Comparison of ENCODE assay signal across 27 cellular contexts in the genomic region with DNA sequence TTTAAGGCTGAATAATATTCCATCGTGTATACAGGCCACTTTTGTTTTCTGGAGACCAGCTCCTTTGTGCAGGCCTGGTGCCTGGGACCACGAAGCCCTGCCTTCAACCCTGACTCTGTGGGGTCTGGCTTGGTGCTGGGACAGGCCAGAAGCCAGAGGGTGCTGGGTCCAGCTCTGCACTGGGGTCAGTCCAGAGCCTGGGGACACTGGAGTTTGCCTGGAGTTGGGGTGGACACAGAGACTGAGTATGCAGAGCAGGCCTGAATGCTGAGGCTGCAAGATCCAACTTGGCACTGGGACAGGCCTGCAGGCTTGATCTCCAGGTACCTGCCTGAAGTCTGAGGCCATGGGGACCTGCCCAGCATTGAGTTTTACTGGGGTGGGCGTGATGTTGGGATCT.
A peak's percentile ranks its signal among the peaks of the same experiment; 100 is the strongest.
DNase-seq lines count a peak whose midpoint lies in the region; ATAC-seq, FAIRE-seq and TF ChIP-seq lines count a peak whose summit lies in the region.
"Had no signal": no experiment of that assay in that cellular context is flagged by ENCODE, and none has a peak within 500 bp of the region (broad histone marks: within the 10 kb centered on the region; RNA-seq: fewer than 3 reads in every experiment).

No MANE protein-coding gene starts in this region.

- H3K27me3 Mint-ChIP-seq in stimulated activated naive CD8-positive, alpha-beta T cell treated with anti-CD3 and anti-CD28 coated beads, Interleukin-15, amount 100 ng/mL, for 72 hours: no peaks in the 10 kb centered on the region
- H3K27me3 Mint-ChIP-seq in stimulated activated memory B cell treated with anti-CD40 and anti-IgM and Interleukin-4, amounts not matched to agents 10 μg/mL and 1 μg/mL and 100 μg/mL, for 72 hours: no peaks in the 10 kb centered on the region
- H3K27me3 Mint-ChIP-seq: CD4-positive, alpha-beta T cell had no signal

- H3K36me3 ChIP-seq in effector memory CD4-positive, alpha-beta T cell (ENCODE audit: control insufficient read depth, insufficient read depth, low read length): no peaks in the 10 kb centered on the region
- H3K36me3 ChIP-seq: BE2C; BLaER1 treated with 17β-estradiol and CSF1 and Interleukin-3, amounts not matched to agents 10 nM and 100 nM; HAP-1 had no signal

- no peak for DNase-seq in stimulated activated naive CD8-positive, alpha-beta T cell treated with anti-CD3 and anti-CD28 coated beads, Interleukin-15, amount 100 ng/mL, for 72 hours
- no peak for DNase-seq in stimulated activated naive CD8-positive, alpha-beta T cell treated with anti-CD3 and anti-CD28 coated beads, Interleukin-15, Interleukin-2, amounts not matched to agents 100 U/mL and 50 U/mL, for 24 hours
- DNase-seq in islet precursor cell (peak; percentile 39), urothelium cell line (ENCODE audit: low spot score) (peak; percentile 0), iPS-NIHi11 (ENCODE audit: low spot score) (no peak)
- no peak for DNase-seq in effector memory CD4-positive, alpha-beta T cell
- DNase-seq: 8988T; ACHN; AML-193; BE2C; CD4-positive, alpha-beta T cell; CD8-positive, alpha-beta memory T cell; DMS 273 treated with DMSO at 0.1 percent for 48 hours; DMS79; EL; GDM1; HFFc6 had no signal

- H3K9me3 Mint-ChIP-seq in stimulated activated naive CD8-positive, alpha-beta T cell treated with anti-CD3 and anti-CD28 coated beads, Interleukin-15, amount 100 ng/mL, for 72 hours: peaks cover 8 to 10% of the 10 kb centered on the region in 2 donors
- peaks cover 6% of the 10 kb centered on the region for H3K9me3 Mint-ChIP-seq in stimulated activated memory B cell treated with anti-CD40 and anti-IgM and Interleukin-4, amounts not matched to agents 10 μg/mL and 1 μg/mL and 100 μg/mL, for 72 hours

- no peak for FAIRE-seq in urothelium cell line (lab: Jason Lieb, UNC)
- FAIRE-seq: A549, D721Med, GM12878, H54 had no signal

- no peak overlapping the region for H3K27ac ChIP-seq in effector memory CD4-positive, alpha-beta T cell (ENCODE audit: insufficient read depth, low read length, poor library complexity, severe bottlenecking)
- H3K27ac ChIP-seq: A549; BLaER1 treated with 17β-estradiol and CSF1 and Interleukin-3, amounts not matched to agents 10 nM and 100 nM had no signal

- H3K4me1 ChIP-seq in effector memory CD4-positive, alpha-beta T cell (ENCODE audit: control insufficient read depth, insufficient read depth, low read length, poor library complexity, severe bottlenecking): no peaks in the 10 kb centered on the region
- H3K4me1 ChIP-seq: A549; BE2C; BLaER1 treated with 17β-estradiol and CSF1 and Interleukin-3, amounts not matched to agents 10 nM and 100 nM; HAP-1 had no signal

- no peaks in the 10 kb centered on the region for H3K9me3 ChIP-seq in effector memory CD4-positive, alpha-beta T cell (ENCODE audit: control insufficient read depth, low read length)
- H3K9me3 ChIP-seq: A549; BE2C; BLaER1 treated with 17β-estradiol and CSF1 and Interleukin-3, amounts not matched to agents 10 nM and 100 nM; HAP-1 had no signal

- no peaks in the 10 kb centered on the region for H3K4me1 Mint-ChIP-seq in stimulated activated naive CD8-positive, alpha-beta T cell treated with anti-CD3 and anti-CD28 coated beads, Interleukin-15, amount 100 ng/mL, for 72 hours
- no peaks in the 10 kb centered on the region for H3K4me1 Mint-ChIP-seq in stimulated activated memory B cell treated with anti-CD40 and anti-IgM and Interleukin-4, amounts not matched to agents 10 μg/mL and 1 μg/mL and 100 μg/mL, for 72 hours
- H3K4me1 Mint-ChIP-seq: CD14-positive monocyte; CD8-positive, alpha-beta memory T cell; GM23338 had no signal

- H3K4me3 ChIP-seq in effector memory CD4-positive, alpha-beta T cell (ENCODE audit: insufficient read depth, low read depth, low read length, poor library complexity, severe bottlenecking): no peak overlapping the region
- H3K4me3 ChIP-seq: A549; BLaER1 treated with 17β-estradiol and CSF1 and Interleukin-3, amounts not matched to agents 10 nM and 100 nM; GM12878; GM23338; HAP-1 had no signal

- ATAC-seq in stimulated activated naive CD8-positive, alpha-beta T cell treated with anti-CD3 and anti-CD28 coated beads, Interleukin-15, amount 100 ng/mL, for 72 hours: peak; percentile 39
- ATAC-seq in stimulated activated naive CD8-positive, alpha-beta T cell treated with anti-CD3 and anti-CD28 coated beads, Interleukin-15, Interleukin-2, amounts not matched to agents 100 U/mL and 50 U/mL, for 24 hours: no peak
- peak; percentile 57 for ATAC-seq in stimulated activated memory B cell treated with anti-CD40 and anti-IgM and Interleukin-4, amounts not matched to agents 10 μg/mL and 1 μg/mL and 100 μg/mL, for 72 hours
- ATAC-seq in SK-N-SH treated with all-trans-retinoic acid at 6 μM for 48 hours: no peak
- ATAC-seq: A549, GM12878, GM23338 had no signal

- no peak overlapping the region for H3K4me3 Mint-ChIP-seq in stimulated activated naive CD8-positive, alpha-beta T cell treated with anti-CD3 and anti-CD28 coated beads, Interleukin-15, amount 100 ng/mL, for 72 hours
- no peak overlapping the region for H3K4me3 Mint-ChIP-seq in stimulated activated memory B cell treated with anti-CD40 and anti-IgM and Interleukin-4, amounts not matched to agents 10 μg/mL and 1 μg/mL and 100 μg/mL, for 72 hours
- H3K4me3 Mint-ChIP-seq: CD14-positive monocyte; CD4-positive, alpha-beta T cell; CD8-positive, alpha-beta memory T cell; GM23338; HFFc6 had no signal

- no peak overlapping the region for H3K27ac Mint-ChIP-seq in stimulated activated naive CD8-positive, alpha-beta T cell treated with anti-CD3 and anti-CD28 coated beads, Interleukin-15, amount 100 ng/mL, for 72 hours
- H3K27ac Mint-ChIP-seq in stimulated activated memory B cell treated with anti-CD40 and anti-IgM and Interleukin-4, amounts not matched to agents 10 μg/mL and 1 μg/mL and 100 μg/mL, for 72 hours: no peak overlapping the region
- H3K27ac Mint-ChIP-seq: CD14-positive monocyte; CD4-positive, alpha-beta T cell; CD8-positive, alpha-beta memory T cell; GM23338; HFFc6 had no signal

- no peaks in the 10 kb centered on the region for H3K27me3 ChIP-seq in effector memory CD4-positive, alpha-beta T cell (replicated peaks; ENCODE audit: control insufficient read depth, insufficient read depth, low read length, poor library complexity, severe bottlenecking)
- H3K27me3 ChIP-seq: BE2C; BLaER1 treated with 17β-estradiol and CSF1 and Interleukin-3, amounts not matched to agents 10 nM and 100 nM had no signal

- no peaks in the 10 kb centered on the region for H3K36me3 Mint-ChIP-seq in stimulated activated memory B cell treated with anti-CD40 and anti-IgM and Interleukin-4, amounts not matched to agents 10 μg/mL and 1 μg/mL and 100 μg/mL, for 72 hours
- H3K36me3 Mint-ChIP-seq: CD14-positive monocyte; CD8-positive, alpha-beta memory T cell had no signal

TF ChIP-seq in SK-N-SH treated with all-trans-retinoic acid at 6 μM for 48 hours, 23 proteins besides CTCF, POLR2A, EP300 and RAD21:
- TF ChIP-seq ZFP30 (CRISPR knock-in tag; IDR thresholded peaks at IDR 0.05) (no peak), SNAI2 (CRISPR knock-in tag; IDR thresholded peaks at IDR 0.05) (no peak)

Comparison
In these comparisons a context has a peak if more than half of its experiments do, and no peak if none do; other contexts are left out.
1. ATAC-seq: peak in stimulated activated naive CD8-positive, alpha-beta T cell treated with anti-CD3 and anti-CD28 coated beads, Interleukin-15, amount 100 ng/mL, for 72 hours (single experiment) and stimulated activated memory B cell treated with anti-CD40 and anti-IgM and Interleukin-4, amounts not matched to agents 10 μg/mL and 1 μg/mL and 100 μg/mL, for 72 hours (single experiment); none in stimulated activated naive CD8-positive, alpha-beta T cell treated with anti-CD3 and anti-CD28 coated beads, Interleukin-15, Interleukin-2, amounts not matched to agents 100 U/mL and 50 U/mL, for 24 hours (single experiment) and SK-N-SH treated with all-trans-retinoic acid at 6 μM for 48 hours (single experiment).
2. DNase-seq: peak in islet precursor cell (single experiment) and urothelium cell line (single experiment); none in stimulated activated naive CD8-positive, alpha-beta T cell treated with anti-CD3 and anti-CD28 coated beads, Interleukin-15, amount 100 ng/mL, for 72 hours (0 of 2), stimulated activated naive CD8-positive, alpha-beta T cell treated with anti-CD3 and anti-CD28 coated beads, Interleukin-15, Interleukin-2, amounts not matched to agents 100 U/mL and 50 U/mL, for 24 hours (single experiment), effector memory CD4-positive, alpha-beta T cell (0 of 3) and iPS-NIHi11 (single experiment).